In genomic region chr5:127070243-127070642, GRCh38 we compare ENCODE assay signal across 16 cellular contexts. TPM values are rescaled to one million over a fixed set of nuclear protein-coding genes. Genes with fewer than 3 reads are reported as not detected.
A peak's percentile ranks its signal among the peaks of the same experiment; 100 is the strongest.
DNase-seq lines count a peak whose midpoint lies in the region; ATAC-seq and TF ChIP-seq lines count a peak whose summit lies in the region.
"Had no signal": no experiment of that assay in that cellular context is flagged by ENCODE, and none has a peak within 500 bp of the region (broad histone marks: within the 10 kb centered on the region; RNA-seq: fewer than 3 reads in every experiment).

No MANE protein-coding gene starts in this region.

- H3K27ac Mint-ChIP-seq in nephron progenitor cell: no peak overlapping the region
- H3K27ac Mint-ChIP-seq in activated CD4-positive, alpha-beta memory T cell treated with anti-CD3 and anti-CD28 coated beads for 36 hours: no peak overlapping the region
- H3K27ac Mint-ChIP-seq: CD14-positive monocyte; CD8-positive, alpha-beta T cell had no signal

- H3K4me3 ChIP-seq in heart left ventricle (no peak overlapping the region), spleen (no peak overlapping the region), mammary epithelial cell (replicated peaks in 1 of 3; ENCODE audit: insufficient read depth in 1 of 3, low read depth in 2 of 3, low read length in 3 of 3) (no peak overlapping the region)

- TF ChIP-seq POLR2A in heart left ventricle (IDR thresholded peaks at IDR 0.05) (no peak), spleen (IDR thresholded peaks at IDR 0.05) (no peak)

- TF ChIP-seq CTCF in heart left ventricle (IDR thresholded peaks at IDR 0.05): peak in 3 of 12 donors; percentile 9 to 32 (median 17)
- peak in 2 of 11 experiments; percentile 11 to 15 for TF ChIP-seq CTCF in spleen (IDR thresholded peaks at IDR 0.05 in 8 of 11, conservative IDR thresholded peaks at IDR 0.05 in 3 of 11)
- no peak for TF ChIP-seq CTCF in nephron progenitor cell (IDR thresholded peaks at IDR 0.05)
- no peak for TF ChIP-seq CTCF in mammary epithelial cell (conservative IDR thresholded peaks at IDR 0.05 in 1 of 2, IDR thresholded peaks at IDR 0.05 in 1 of 2; ENCODE audit: extremely low read depth in 1 of 2, insufficient read depth in 1 of 2, low read depth in 1 of 2, low read length in 2 of 2)

- H3K9me3 Mint-ChIP-seq in nephron progenitor cell: peaks cover 4% of the 10 kb centered on the region
- H3K9me3 Mint-ChIP-seq in activated CD4-positive, alpha-beta memory T cell treated with anti-CD3 and anti-CD28 coated beads for 36 hours: no peaks in the 10 kb centered on the region
- H3K9me3 Mint-ChIP-seq: CD8-positive, alpha-beta T cell had no signal

- H2AFZ ChIP-seq in mammary epithelial cell (ENCODE audit: low read depth, low read length): no peak overlapping the region

- dilution Hi-C loops in mammary epithelial cell (cut with HindIII; ENCODE audit: low sequenced_read_pairs): no loop called here

- in situ Hi-C loops in mammary epithelial cell (cut with MboI; ENCODE audit: low sequenced_read_pairs in 2 of 2): no loop called here

- DNase-seq in heart left ventricle: no peak
- no peak for DNase-seq in cardiac septum (ENCODE audit: low spot score)
- DNase-seq in dermis microvascular lymphatic vessel endothelial cell (ENCODE audit: low read depth in 2 of 2): peak; percentile 92 to 95
- peak; percentile 71 for DNase-seq in glomerular endothelial cell (ENCODE audit: extremely low read depth, low read depth, low spot score)
- DNase-seq in spleen: no peak
- DNase-seq in nephron progenitor cell: no peak
- DNase-seq in activated CD4-positive, alpha-beta memory T cell treated with anti-CD3 and anti-CD28 coated beads for 36 hours: no peak
- no peak for DNase-seq in mammary epithelial cell
- DNase-seq: Caco-2; CD8-positive, alpha-beta T cell; DND-41; GDM1 had no signal

- H3K27ac ChIP-seq in heart left ventricle (peak overlapping the region in 7 of 12 donors; percentile 12 to 51 (median 36)), spleen (peak overlapping the region in 7 of 8 donors; percentile 9 to 41 (median 37)), mammary epithelial cell (ENCODE audit: insufficient read depth, low read depth, low read length) (no peak overlapping the region)
- H3K27ac ChIP-seq: 22Rv1, HL-60 had no signal

- H3K27me3 ChIP-seq in heart left ventricle (no peaks in the 10 kb centered on the region), spleen (replicated peaks in 1 of 7) (no peaks in the 10 kb centered on the region), mammary epithelial cell (ENCODE audit: insufficient read depth, low read length) (no peaks in the 10 kb centered on the region)

- H3K4me1 ChIP-seq in heart left ventricle (peaks cover 0 to 39% (median 9%) of the 10 kb centered on the region in 12 donors), spleen (peaks cover 5 to 29% (median 11%) of the 10 kb centered on the region in 6 donors), mammary epithelial cell (ENCODE audit: insufficient read depth, low read length) (peaks cover 5% of the 10 kb centered on the region)

- POLR2A ChIA-PET in activated CD4-positive, alpha-beta memory T cell treated with anti-CD3 and anti-CD28 coated beads for 36 hours (lab: Charles Lee): no interaction called here

- H3K27me3 Mint-ChIP-seq in nephron progenitor cell (ENCODE audit: low read depth, poor library complexity): no peaks in the 10 kb centered on the region
- H3K27me3 Mint-ChIP-seq in activated CD4-positive, alpha-beta memory T cell treated with anti-CD3 and anti-CD28 coated beads for 36 hours: no peaks in the 10 kb centered on the region

- peaks cover 0 to 4% (median 0%) of the 10 kb centered on the region in 9 donors for H3K36me3 ChIP-seq in heart left ventricle
- peaks cover 0 to 8% (median 3%) of the 10 kb centered on the region in 6 donors for H3K36me3 ChIP-seq in spleen
- H3K36me3 ChIP-seq in mammary epithelial cell (ENCODE audit: insufficient read depth, low read length): no peaks in the 10 kb centered on the region

- intact Hi-C loops in heart left ventricle (cut with DNase I): loop anchor here in 1 of 10 donors (5.0 kb wide), 1 partner anchor 38 kb away; the partner anchor contains the start of gene MARCHF3
- intact Hi-C loops in cardiac septum (cut with DNase I): loop anchor here (1.0 kb wide), 1 partner anchor 29 kb away; no protein-coding TSS in a partner anchor
- intact Hi-C loops in spleen (cut with DNase I; ENCODE audit: low total_unique reads): no loop called here
- intact Hi-C loops in activated CD4-positive, alpha-beta memory T cell treated with anti-CD3 and anti-CD28 coated beads for 36 hours (cut with micrococcal nuclease): loop anchor here (5.0 kb wide), 2 partner anchors 308 to 393 kb away; no protein-coding TSS in a partner anchor
- intact Hi-C loops in mammary epithelial cell (cut with micrococcal nuclease): no loop called here

- no peaks in the 10 kb centered on the region for H3K79me2 ChIP-seq in mammary epithelial cell (ENCODE audit: insufficient read depth, low read length)

- no peaks in the 10 kb centered on the region for H3K4me1 Mint-ChIP-seq in nephron progenitor cell
- H3K4me1 Mint-ChIP-seq in activated CD4-positive, alpha-beta memory T cell treated with anti-CD3 and anti-CD28 coated beads for 36 hours (ENCODE audit: low read depth): peaks cover 10% of the 10 kb centered on the region

- no peaks in the 10 kb centered on the region for H3K36me3 Mint-ChIP-seq in nephron progenitor cell (ENCODE audit: low read depth)
- peaks cover 6% of the 10 kb centered on the region for H3K36me3 Mint-ChIP-seq in activated CD4-positive, alpha-beta memory T cell treated with anti-CD3 and anti-CD28 coated beads for 36 hours
- H3K36me3 Mint-ChIP-seq: CD14-positive monocyte had no signal

- no TSS peak for BruUV-seq in mammary epithelial cell (replicated peaks; lab: Mats Ljungman, UMichigan)

- H3K4me2 ChIP-seq in mammary epithelial cell (ENCODE audit: insufficient read depth, low read depth, low read length): no peak overlapping the region

- CTCF ChIA-PET in activated CD4-positive, alpha-beta memory T cell treated with anti-CD3 and anti-CD28 coated beads for 36 hours (lab: Charles Lee): no interaction called here
- CTCF ChIA-PET in mammary epithelial cell (lab: Charles Lee; ENCODE audit: low non-redundant PET): no interaction called here

- no peaks in the 10 kb centered on the region for H3K9me3 ChIP-seq in heart left ventricle
- H3K9me3 ChIP-seq in spleen: no peaks in the 10 kb centered on the region
- H3K9me3 ChIP-seq in mammary epithelial cell (replicated peaks; ENCODE audit: insufficient read depth, low read length): no peaks in the 10 kb centered on the region
- H3K9me3 ChIP-seq: Caco-2 had no signal

- H3K4me3 Mint-ChIP-seq in nephron progenitor cell: no peak overlapping the region
- no peak overlapping the region for H3K4me3 Mint-ChIP-seq in activated CD4-positive, alpha-beta memory T cell treated with anti-CD3 and anti-CD28 coated beads for 36 hours
- H3K4me3 Mint-ChIP-seq: CD14-positive monocyte; CD8-positive, alpha-beta T cell had no signal

- ATAC-seq in heart left ventricle: peak in 2 of 4 donors; percentile 8 to 67
- ATAC-seq: CD8-positive, alpha-beta T cell; HCT116 had no signal

- H4K20me1 ChIP-seq in mammary epithelial cell (ENCODE audit: insufficient read depth, low read length): no peaks in the 10 kb centered on the region

- no peak overlapping the region for H3K9ac ChIP-seq in mammary epithelial cell (ENCODE audit: insufficient read depth, low read length)

- 58 to 78% (median 73%) methylated on average over 2 of the region's 2 CpGs for WGBS in heart left ventricle, 4 donors
- 73 to 87% (median 78%) methylated on average over 2 of the region's 2 CpGs for WGBS in spleen, 5 donors
- WGBS in mammary epithelial cell (ENCODE audit: low coverage, missing lambda C conversion rate): 94% methylated on average over 2 of the region's 2 CpGs

RNA-seq across cellular contexts. Expression of gene C5orf63, which starts 3.1 kb away (rescaled TPM):
- 10 to 100 TPM in 4 of 9 donors, 1 to 10 TPM in 5; 1.4 to 14.7 (median 8.4) TPM for total RNA-seq in heart left ventricle
- 1 to 10 TPM; 5.0 to 5.3 TPM for polyA plus RNA-seq in heart left ventricle
- 11.5 TPM for total RNA-seq in cardiac septum
- 0.89 and 1.2 TPM in 2 replicates for total RNA-seq in dermis microvascular lymphatic vessel endothelial cell
- total RNA-seq in glomerular endothelial cell: 1.3 and 10.3 TPM in 2 replicates
- total RNA-seq in spleen: 10 to 100 TPM in 1 of 7 donors, 1 to 10 TPM in 6; 2.3 to 10.1 (median 5.0) TPM
- polyA plus RNA-seq in spleen: 1 to 10 TPM; 3.8 to 4.8 (median 3.9) TPM
- total RNA-seq in activated CD4-positive, alpha-beta memory T cell treated with anti-CD3 and anti-CD28 coated beads for 36 hours: 1 to 10 TPM; 9.4 to 9.7 TPM
- 1 to 10 TPM; 4.0 to 9.4 TPM for total RNA-seq in mammary epithelial cell
- polyA plus RNA-seq in mammary epithelial cell: 4.4 TPM
- polyA minus RNA-seq in mammary epithelial cell: 18.9 TPM

RNA-seq across cellular contexts. Expression of gene MARCHF3, which starts 39.9 kb away (rescaled TPM):
- 10 to 100 TPM; 19.9 to 50.3 (median 38.0) TPM for total RNA-seq in heart left ventricle
- polyA plus RNA-seq in heart left ventricle: 100 to 1,000 TPM in 1 of 2 donors, 1 to 10 TPM in 1; 9.9 to 113 TPM
- 61.0 TPM for total RNA-seq in cardiac septum
- 99.6 and 123 TPM in 2 replicates for total RNA-seq in dermis microvascular lymphatic vessel endothelial cell
- 25.9 and 36.6 TPM in 2 replicates for total RNA-seq in glomerular endothelial cell
- 10 to 100 TPM in 6 of 7 donors, 1 to 10 TPM in 1; 8.7 to 14.8 (median 12.7) TPM for total RNA-seq in spleen
- 1 to 10 TPM; 2.3 to 4.9 (median 2.6) TPM for polyA plus RNA-seq in spleen
- total RNA-seq in activated CD4-positive, alpha-beta memory T cell treated with anti-CD3 and anti-CD28 coated beads for 36 hours: 1 to 10 TPM; 4.0 to 4.4 TPM
- total RNA-seq in mammary epithelial cell: 1 to 10 TPM; 4.0 to 5.0 TPM
- 6.2 TPM for polyA plus RNA-seq in mammary epithelial cell
- 5.7 TPM for polyA minus RNA-seq in mammary epithelial cell

Comparison
In these comparisons a context has a peak if more than half of its experiments do, and no peak if none do; other contexts are left out.
1. DNase-seq: peak in dermis microvascular lymphatic vessel endothelial cell (2 of 2) and glomerular endothelial cell (single experiment); none in heart left ventricle (0 of 5), cardiac septum (single experiment), spleen (single experiment), nephron progenitor cell (single experiment), activated CD4-positive, alpha-beta memory T cell treated with anti-CD3 and anti-CD28 coated beads for 36 hours (single experiment) and mammary epithelial cell (single experiment).
2. intact Hi-C loops: an anchor here in cardiac septum (1.0 kb wide) and activated CD4-positive, alpha-beta memory T cell treated with anti-CD3 and anti-CD28 coated beads for 36 hours (5.0 kb wide); none called in spleen and mammary epithelial cell.